1 cellular context compared by ENCODE assay signal in the genomic region with DNA sequence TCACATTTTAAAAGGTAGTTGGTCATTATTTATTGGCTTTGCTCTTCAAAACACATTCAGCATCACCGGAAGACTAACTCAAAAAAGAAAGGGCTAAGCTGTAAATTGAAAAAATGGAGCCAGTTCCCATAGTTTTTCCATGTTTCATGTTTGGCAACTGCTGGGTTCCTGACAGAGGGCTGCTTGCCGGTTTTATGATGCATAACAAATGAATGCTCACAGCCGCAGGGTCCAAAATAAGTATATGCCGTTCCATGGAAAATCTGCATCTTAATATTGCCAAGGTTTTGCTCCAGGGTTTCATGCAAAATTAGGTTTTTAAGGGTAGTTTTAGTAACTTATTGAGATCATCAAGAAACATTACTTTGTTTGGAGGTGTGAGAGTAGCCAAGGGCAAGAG.
TF ChIP-seq lines count a peak whose summit lies in the region.

No MANE protein-coding gene starts in this region.

TF ChIP-seq in endothelial cell of umbilical vein, 7 proteins besides CTCF, POLR2A, EP300 and RAD21 (continued from another document):
- TF ChIP-seq, protein P1, sequence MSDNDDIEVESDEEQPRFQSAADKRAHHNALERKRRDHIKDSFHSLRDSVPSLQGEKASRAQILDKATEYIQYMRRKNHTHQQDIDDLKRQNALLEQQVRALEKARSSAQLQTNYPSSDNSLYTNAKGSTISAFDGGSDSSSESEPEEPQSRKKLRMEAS (IDR thresholded peaks at IDR 0.05; ENCODE audit: insufficient read depth, insufficient read length), result no peak
- TF ChIP-seq POLR2AphosphoS5 (IDR thresholded peaks at IDR 0.05; ENCODE audit: insufficient read depth, low read depth, low read length), result no peak
TF ChIP-seq in endothelial cell of umbilical vein: peak in this region for 0.
